19 cellular contexts compared by ENCODE assay signal in genomic region chr13:43348397-43348796, GRCh38.
A peak's percentile ranks its signal among the peaks of the same experiment; 100 is the strongest.
DNase-seq lines count a peak whose midpoint lies in the region; ATAC-seq, FAIRE-seq and TF ChIP-seq lines count a peak whose summit lies in the region.
"Had no signal": no experiment of that assay in that cellular context is flagged by ENCODE, and none has a peak within 500 bp of the region (broad histone marks: within the 10 kb centered on the region; RNA-seq: fewer than 3 reads in every experiment).

No MANE protein-coding gene starts in this region.

- in situ Hi-C loops in Panc1 (cut with HindIII; ENCODE audit: low pct_unique_long_range_greater_than_20kb, low sequenced_read_pairs) = no loop called here

- POLR2A ChIA-PET in Panc1 (lab: Charles Lee) = no interaction called here

- H3K27ac ChIP-seq in Panc1 (ENCODE audit: low read length) (no peak overlapping the region), substantia nigra (ENCODE audit: low read depth, low read length, poor library complexity, severe bottlenecking) (no peak overlapping the region)
- H3K27ac ChIP-seq: BLaER1, heart left ventricle, left ventricle myocardium inferior, upper lobe of left lung had no signal

- H3K27me3 ChIP-seq in Panc1 (ENCODE audit: control insufficient read depth, insufficient read depth, low read length) (no peaks in the 10 kb centered on the region), bronchial epithelial cell (ENCODE audit: control insufficient read depth, insufficient read depth, low read length) (no peaks in the 10 kb centered on the region)
- H3K27me3 ChIP-seq: BLaER1, heart left ventricle, upper lobe of left lung had no signal

- CTCF ChIA-PET in Panc1 (lab: Charles Lee) = no interaction called here

- H3K4me3 ChIP-seq in Panc1 (ENCODE audit: low read depth in 2 of 2, low read length in 2 of 2) (no peak overlapping the region), bronchial epithelial cell (ENCODE audit: low read depth, low read length) (no peak overlapping the region)
- H3K4me3 ChIP-seq: BLaER1, heart left ventricle, left ventricle myocardium inferior, upper lobe of left lung had no signal

- peak; percentile 40 for DNase-seq in HCEC 1CT
- DNase-seq in Panc1 (ENCODE audit: low read depth, low spot score) = peak; percentile 15
- DNase-seq in bronchial epithelial cell (ENCODE audit: low read depth) = peak; percentile 92
- DNase-seq in non-pigmented ciliary epithelial cell (ENCODE audit: low read depth) = peak; percentile 40
- no peak for DNase-seq in substantia nigra (lab: John Stamatoyannopoulos, UW)
- DNase-seq in posterior cingulate gyrus = no peak
- no peak for DNase-seq in NCI-H2081 treated with DMSO at 0.1 percent for 48 hours (lab: John Stamatoyannopoulos, UW)
- DNase-seq: activated gamma-delta T cell; DMS79; endodermal cell; heart left ventricle; left ventricle myocardium inferior; naive thymus-derived CD4-positive, alpha-beta T cell; NCI-H187 treated with DMSO at 0.1 percent for 48 hours; right cardiac atrium; SIG-M5; stimulated activated CD4-positive, alpha-beta T cell treated with anti-CD3 and anti-CD28 coated beads, Interleukin-2, amount 100 ng/mL, for 48 hours; upper lobe of left lung had no signal

- TF ChIP-seq CTCF in Panc1 (IDR thresholded peaks at IDR 0.05) (no peak), bronchial epithelial cell (IDR thresholded peaks at IDR 0.05; ENCODE audit: insufficient read depth, low read length, severe bottlenecking) (no peak)

- H3K9me3 ChIP-seq in Panc1 (ENCODE audit: control insufficient read depth, insufficient read depth, low read depth, low read length) = no peaks in the 10 kb centered on the region
- H3K9me3 ChIP-seq: BLaER1, heart left ventricle, left ventricle myocardium inferior, upper lobe of left lung had no signal

- no peak for ATAC-seq in Panc1
- ATAC-seq: heart left ventricle; naive thymus-derived CD4-positive, alpha-beta T cell; right cardiac atrium had no signal

- intact Hi-C loops in Panc1 (cut with micrococcal nuclease; ENCODE audit: unreplicated experiment) (no loop called here), posterior cingulate gyrus (cut with DNase I) (no loop called here)

- no TSS peak for BruUV-seq in Panc1 (replicated peaks; lab: Mats Ljungman, UMichigan)

- no peaks in the 10 kb centered on the region for H3K4me1 ChIP-seq in Panc1 (ENCODE audit: control insufficient read depth, insufficient read depth, low read length)
- H3K4me1 ChIP-seq: BLaER1, upper lobe of left lung had no signal

- FAIRE-seq in bronchial epithelial cell (lab: Jason Lieb, UNC) = peak; percentile 83

- H3K36me3 ChIP-seq in Panc1 (ENCODE audit: control insufficient read depth, insufficient read depth, low read length) = no peaks in the 10 kb centered on the region
- no peaks in the 10 kb centered on the region for H3K36me3 ChIP-seq in bronchial epithelial cell (ENCODE audit: control insufficient read depth, insufficient read depth, low read length)
- H3K36me3 ChIP-seq: BLaER1, heart left ventricle, left ventricle myocardium inferior, upper lobe of left lung had no signal

Comparison
In these comparisons a context has a peak if more than half of its experiments do, and no peak if none do; other contexts are left out.
1. DNase-seq: peak in HCEC 1CT (single experiment), Panc1 (single experiment), bronchial epithelial cell (single experiment) and non-pigmented ciliary epithelial cell (single experiment); none in substantia nigra (0 of 49), posterior cingulate gyrus (0 of 10) and NCI-H2081 treated with DMSO at 0.1 percent for 48 hours (single experiment).